In the genomic region with DNA sequence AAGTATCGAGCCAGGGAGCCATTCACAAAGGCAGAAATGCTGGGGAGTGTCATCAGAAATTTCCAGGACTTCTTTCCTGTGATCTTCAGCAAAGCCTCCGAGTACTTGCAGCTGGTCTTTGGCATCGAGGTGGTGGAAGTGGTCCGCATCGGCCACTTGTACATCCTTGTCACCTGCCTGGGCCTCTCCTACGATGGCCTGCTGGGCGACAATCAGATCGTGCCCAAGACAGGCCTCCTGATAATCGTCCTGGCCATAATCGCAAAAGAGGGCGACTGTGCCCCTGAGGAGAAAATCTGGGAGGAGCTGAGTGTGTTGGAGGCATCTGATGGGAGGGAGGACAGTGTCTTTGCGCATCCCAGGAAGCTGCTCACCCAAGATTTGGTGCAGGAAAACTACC, we compare ENCODE assay signal across 17 cellular contexts. TPM values are rescaled to one million over a fixed set of nuclear protein-coding genes. Genes with fewer than 3 reads are reported as not detected.
"Had no signal": no experiment of that assay in that cellular context is flagged by ENCODE, and none has a peak within 500 bp of the region (broad histone marks: within the 10 kb centered on the region; RNA-seq: fewer than 3 reads in every experiment).

No MANE protein-coding gene starts in this region.

RNA-seq across cellular contexts. Expression of gene MAGEA12, which starts 3.0 kb away (rescaled TPM):
- total RNA-seq: activated B cell treated with CpG ODN at 0.5 μM for 24 hours; activated CD4-positive, alpha-beta memory T cell treated with anti-CD3 and anti-CD28 coated beads, Interleukin-2, amount 10 ng/mL, durations not matched to agents 7 days and 5 days; activated CD4-positive, alpha-beta T cell treated with anti-CD3 and anti-CD28 coated beads, Interleukin-2, amount 10 ng/mL, durations not matched to agents 7 days and 5 days; activated CD8-positive, alpha-beta memory T cell treated with anti-CD3 and anti-CD28 coated beads, Interleukin-2, amount 10 ng/mL, durations not matched to agents 7 days and 5 days; activated CD8-positive, alpha-beta T cell treated with anti-CD3 and anti-CD28 coated beads, Interleukin-2, amount 10 ng/mL, durations not matched to agents 7 days and 5 days; activated naive CD4-positive, alpha-beta T cell treated with anti-CD3 and anti-CD28 coated beads for 36 hours; activated naive CD4-positive, alpha-beta T cell treated with anti-CD3 and anti-CD28 coated beads, Interleukin-2, amount 50 U/mL, for 72 hours; activated naive CD8-positive, alpha-beta T cell treated with anti-CD3 and anti-CD28 coated beads for 36 hours; activated T-cell treated with anti-CD3 and anti-CD28 coated beads, Interleukin-2, amount 50 U/mL, for 4 hours; activated T-cell treated with anti-CD3 and anti-CD28 coated beads, Interleukin-2, amount 50 U/mL, for 72 hours; activated T-helper 1 cell treated with anti-CD3 and anti-CD28 coated beads, Interleukin-12 subunit alpha, Interleukin-12 subunit beta, Interleukin-2, Interleukin-4 antibody, amounts not matched to agents 30 ng/mL and 10 ng/mL and 1 ng/mL, durations not matched to agents 14 hours and 24 hours and 36 hours; activated T-helper 17 cell treated with anti-CD3 and anti-CD28 coated beads, Interleukin-2, amount 50 U/mL, for 72 hours; adrenal gland; aorta; body of pancreas; breast epithelium; cardiac septum had no signal
- polyA plus RNA-seq: adrenal gland, aorta had no signal

RNA-seq across cellular contexts. Expression of gene CSAG1, which starts 3.0 kb away (rescaled TPM):
- total RNA-seq: activated B cell treated with CpG ODN at 0.5 μM for 24 hours; activated CD4-positive, alpha-beta memory T cell treated with anti-CD3 and anti-CD28 coated beads, Interleukin-2, amount 10 ng/mL, durations not matched to agents 7 days and 5 days; activated CD4-positive, alpha-beta T cell treated with anti-CD3 and anti-CD28 coated beads, Interleukin-2, amount 10 ng/mL, durations not matched to agents 7 days and 5 days; activated CD8-positive, alpha-beta memory T cell treated with anti-CD3 and anti-CD28 coated beads, Interleukin-2, amount 10 ng/mL, durations not matched to agents 7 days and 5 days; activated CD8-positive, alpha-beta T cell treated with anti-CD3 and anti-CD28 coated beads, Interleukin-2, amount 10 ng/mL, durations not matched to agents 7 days and 5 days; activated naive CD4-positive, alpha-beta T cell treated with anti-CD3 and anti-CD28 coated beads for 36 hours; activated naive CD4-positive, alpha-beta T cell treated with anti-CD3 and anti-CD28 coated beads, Interleukin-2, amount 50 U/mL, for 72 hours; activated naive CD8-positive, alpha-beta T cell treated with anti-CD3 and anti-CD28 coated beads for 36 hours; activated T-cell treated with anti-CD3 and anti-CD28 coated beads, Interleukin-2, amount 50 U/mL, for 4 hours; activated T-cell treated with anti-CD3 and anti-CD28 coated beads, Interleukin-2, amount 50 U/mL, for 72 hours; activated T-helper 1 cell treated with anti-CD3 and anti-CD28 coated beads, Interleukin-12 subunit alpha, Interleukin-12 subunit beta, Interleukin-2, Interleukin-4 antibody, amounts not matched to agents 30 ng/mL and 10 ng/mL and 1 ng/mL, durations not matched to agents 14 hours and 24 hours and 36 hours; activated T-helper 17 cell treated with anti-CD3 and anti-CD28 coated beads, Interleukin-2, amount 50 U/mL, for 72 hours; adrenal gland; aorta; body of pancreas; breast epithelium; cardiac septum had no signal
- polyA plus RNA-seq: adrenal gland, aorta had no signal

RNA-seq across cellular contexts. Expression of gene MAGEA2, which starts 17.1 kb away (rescaled TPM):
- total RNA-seq: activated B cell treated with CpG ODN at 0.5 μM for 24 hours; activated CD4-positive, alpha-beta memory T cell treated with anti-CD3 and anti-CD28 coated beads, Interleukin-2, amount 10 ng/mL, durations not matched to agents 7 days and 5 days; activated CD4-positive, alpha-beta T cell treated with anti-CD3 and anti-CD28 coated beads, Interleukin-2, amount 10 ng/mL, durations not matched to agents 7 days and 5 days; activated CD8-positive, alpha-beta memory T cell treated with anti-CD3 and anti-CD28 coated beads, Interleukin-2, amount 10 ng/mL, durations not matched to agents 7 days and 5 days; activated CD8-positive, alpha-beta T cell treated with anti-CD3 and anti-CD28 coated beads, Interleukin-2, amount 10 ng/mL, durations not matched to agents 7 days and 5 days; activated naive CD4-positive, alpha-beta T cell treated with anti-CD3 and anti-CD28 coated beads for 36 hours; activated naive CD4-positive, alpha-beta T cell treated with anti-CD3 and anti-CD28 coated beads, Interleukin-2, amount 50 U/mL, for 72 hours; activated naive CD8-positive, alpha-beta T cell treated with anti-CD3 and anti-CD28 coated beads for 36 hours; activated T-cell treated with anti-CD3 and anti-CD28 coated beads, Interleukin-2, amount 50 U/mL, for 4 hours; activated T-cell treated with anti-CD3 and anti-CD28 coated beads, Interleukin-2, amount 50 U/mL, for 72 hours; activated T-helper 1 cell treated with anti-CD3 and anti-CD28 coated beads, Interleukin-12 subunit alpha, Interleukin-12 subunit beta, Interleukin-2, Interleukin-4 antibody, amounts not matched to agents 30 ng/mL and 10 ng/mL and 1 ng/mL, durations not matched to agents 14 hours and 24 hours and 36 hours; activated T-helper 17 cell treated with anti-CD3 and anti-CD28 coated beads, Interleukin-2, amount 50 U/mL, for 72 hours; adrenal gland; aorta; body of pancreas; breast epithelium; cardiac septum had no signal
- polyA plus RNA-seq: adrenal gland, aorta had no signal

RNA-seq across cellular contexts. Expression of gene MAGEA2B, which starts 22.1 kb away (rescaled TPM):
- total RNA-seq: activated B cell treated with CpG ODN at 0.5 μM for 24 hours; activated CD4-positive, alpha-beta memory T cell treated with anti-CD3 and anti-CD28 coated beads, Interleukin-2, amount 10 ng/mL, durations not matched to agents 7 days and 5 days; activated CD4-positive, alpha-beta T cell treated with anti-CD3 and anti-CD28 coated beads, Interleukin-2, amount 10 ng/mL, durations not matched to agents 7 days and 5 days; activated CD8-positive, alpha-beta memory T cell treated with anti-CD3 and anti-CD28 coated beads, Interleukin-2, amount 10 ng/mL, durations not matched to agents 7 days and 5 days; activated CD8-positive, alpha-beta T cell treated with anti-CD3 and anti-CD28 coated beads, Interleukin-2, amount 10 ng/mL, durations not matched to agents 7 days and 5 days; activated naive CD4-positive, alpha-beta T cell treated with anti-CD3 and anti-CD28 coated beads for 36 hours; activated naive CD4-positive, alpha-beta T cell treated with anti-CD3 and anti-CD28 coated beads, Interleukin-2, amount 50 U/mL, for 72 hours; activated naive CD8-positive, alpha-beta T cell treated with anti-CD3 and anti-CD28 coated beads for 36 hours; activated T-cell treated with anti-CD3 and anti-CD28 coated beads, Interleukin-2, amount 50 U/mL, for 4 hours; activated T-cell treated with anti-CD3 and anti-CD28 coated beads, Interleukin-2, amount 50 U/mL, for 72 hours; activated T-helper 1 cell treated with anti-CD3 and anti-CD28 coated beads, Interleukin-12 subunit alpha, Interleukin-12 subunit beta, Interleukin-2, Interleukin-4 antibody, amounts not matched to agents 30 ng/mL and 10 ng/mL and 1 ng/mL, durations not matched to agents 14 hours and 24 hours and 36 hours; activated T-helper 17 cell treated with anti-CD3 and anti-CD28 coated beads, Interleukin-2, amount 50 U/mL, for 72 hours; adrenal gland; aorta; body of pancreas; breast epithelium; cardiac septum had no signal
- polyA plus RNA-seq: adrenal gland, aorta had no signal

RNA-seq across cellular contexts. Expression of gene CSAG3, which starts 22.5 kb away (rescaled TPM):
- total RNA-seq: activated B cell treated with CpG ODN at 0.5 μM for 24 hours; activated CD8-positive, alpha-beta T cell treated with anti-CD3 and anti-CD28 coated beads, Interleukin-2, amount 10 ng/mL, durations not matched to agents 7 days and 5 days; activated naive CD4-positive, alpha-beta T cell treated with anti-CD3 and anti-CD28 coated beads, Interleukin-2, amount 50 U/mL, for 72 hours; activated naive CD8-positive, alpha-beta T cell treated with anti-CD3 and anti-CD28 coated beads for 36 hours; activated T-cell treated with anti-CD3 and anti-CD28 coated beads, Interleukin-2, amount 50 U/mL, for 4 hours; adrenal gland; aorta; body of pancreas; breast epithelium; cardiac septum had no signal
- polyA plus RNA-seq: adrenal gland, aorta had no signal
